Comparison of ENCODE assay signal across 8 cellular contexts in the genomic region with DNA sequence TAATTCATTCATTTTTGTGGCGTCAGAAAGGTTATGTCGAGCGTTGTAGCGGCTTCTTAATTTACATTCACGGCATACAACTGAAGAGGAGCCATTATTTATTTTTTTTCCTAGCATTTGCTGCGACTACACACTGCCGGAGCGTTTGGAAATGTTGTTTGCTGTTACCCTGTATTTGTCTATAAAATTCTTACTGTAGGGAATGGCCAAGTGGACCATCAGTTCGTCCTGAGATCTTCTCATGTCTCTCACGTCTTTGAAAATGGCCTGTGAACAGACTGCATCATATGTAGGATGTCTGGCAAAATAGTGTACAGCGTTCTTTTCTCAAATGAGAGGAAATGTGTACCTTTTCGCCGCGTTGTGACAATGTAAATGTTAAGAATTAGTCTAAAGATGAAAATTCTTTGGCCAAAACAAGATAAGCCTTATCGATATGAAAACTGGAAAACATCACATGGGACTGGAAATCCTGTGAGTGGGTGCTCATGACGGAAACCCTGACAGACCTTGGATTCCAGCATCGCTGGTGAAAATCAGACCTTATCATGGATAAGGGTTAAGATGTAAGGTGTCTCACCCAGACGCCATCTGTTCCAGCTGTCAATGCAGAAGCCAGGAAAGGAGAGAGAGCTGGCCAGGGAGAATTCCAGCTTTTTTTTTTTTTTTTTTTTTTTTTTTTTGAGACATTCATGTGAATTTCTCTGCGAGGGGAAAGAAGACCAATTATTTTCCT. TPM values are rescaled to one million over a fixed set of nuclear protein-coding genes. Genes with fewer than 3 reads are reported as not detected.
DNase-seq lines count a peak whose midpoint lies in the region; ATAC-seq and TF ChIP-seq lines count a peak whose summit lies in the region.

No MANE protein-coding gene starts in this region.

- no peaks in the 10 kb centered on the region for H3K9me3 Mint-ChIP-seq in activated naive CD4-positive, alpha-beta T cell treated with anti-CD3 and anti-CD28 coated beads, Interleukin-2, amount 50 U/mL, for 72 hours

- ATAC-seq in left ventricle myocardium superior (no peak), thoracic aorta (ENCODE audit: insufficient number of reproducible peaks, low FRiP score, low read depth) (no peak), sciatic nerve (no peak)
- ATAC-seq in activated naive CD4-positive, alpha-beta T cell treated with anti-CD3 and anti-CD28 coated beads, Interleukin-2, amount 50 U/mL, for 72 hours = no peak

- H3K36me3 Mint-ChIP-seq in activated naive CD4-positive, alpha-beta T cell treated with anti-CD3 and anti-CD28 coated beads, Interleukin-2, amount 50 U/mL, for 72 hours = peaks cover 32 to 40% of the 10 kb centered on the region in 2 donors

- H3K27me3 ChIP-seq in cardiac muscle cell (no peaks in the 10 kb centered on the region), kidney epithelial cell (ENCODE audit: control insufficient read depth, insufficient read depth, low read length) (no peaks in the 10 kb centered on the region), thoracic aorta (replicated peaks; ENCODE audit: insufficient read depth) (no peaks in the 10 kb centered on the region)

- H3K4me1 ChIP-seq in cardiac muscle cell (ENCODE audit: low read depth) (peaks cover 9% of the 10 kb centered on the region), thoracic aorta (ENCODE audit: control insufficient read depth in 1 of 2, low read depth in 2 of 2) (peaks cover 17 to 20% of the 10 kb centered on the region in 2 donors)

- intact Hi-C loops in left ventricle myocardium superior (cut with micrococcal nuclease) (no loop called here), sciatic nerve (cut with DNase I) (loop anchor here (10.0 kb wide), 1 partner anchor 146 kb away; a partner anchor contains a TSS)

- H3K27ac ChIP-seq in cardiac muscle cell (no peak overlapping the region), thoracic aorta (peak overlapping the region in 1 of 2 donors; percentile 89)

- DNase-seq in cardiac muscle cell (ENCODE audit: low read depth in 1 of 2, low spot score in 1 of 2) = no peak
- DNase-seq in left ventricle myocardium superior = no peak
- no peak for DNase-seq in activated naive CD4-positive, alpha-beta T cell treated with anti-CD3 and anti-CD28 coated beads, Interleukin-2, amount 50 U/mL, for 72 hours (ENCODE audit: low spot score in 2 of 2)
- no peak for DNase-seq in kidney epithelial cell (ENCODE audit: low read depth)
- no peak for DNase-seq in thoracic aorta (ENCODE audit: low spot score)
- DNase-seq in Ammon's horn (ENCODE audit: low spot score) = no peak
- DNase-seq in sciatic nerve (ENCODE audit: low spot score) = no peak
- DNase-seq in epidermal melanocyte (ENCODE audit: insufficient read length, low spot score) = no peak

- TF ChIP-seq CTCF in cardiac muscle cell (IDR thresholded peaks at IDR 0.05; ENCODE audit: low read depth, low read length) (no peak), kidney epithelial cell (IDR thresholded peaks at IDR 0.05; ENCODE audit: insufficient read depth, low read length, poor library complexity, severe bottlenecking) (no peak), thoracic aorta (IDR thresholded peaks at IDR 0.05) (no peak)

- H3K36me3 ChIP-seq in cardiac muscle cell = no peaks in the 10 kb centered on the region
- no peaks in the 10 kb centered on the region for H3K36me3 ChIP-seq in kidney epithelial cell (ENCODE audit: control insufficient read depth, insufficient read depth, low read length)
- no peaks in the 10 kb centered on the region for H3K36me3 ChIP-seq in thoracic aorta

- peak overlapping the region; percentile 99 for H3K4me3 ChIP-seq in cardiac muscle cell
- peak overlapping the region; percentile 58 for H3K4me3 ChIP-seq in kidney epithelial cell (ENCODE audit: low read depth, low read length)
- peak overlapping the region; percentile 86 for H3K4me3 ChIP-seq in thoracic aorta

- H3K27ac Mint-ChIP-seq in activated naive CD4-positive, alpha-beta T cell treated with anti-CD3 and anti-CD28 coated beads, Interleukin-2, amount 50 U/mL, for 72 hours = peak overlapping the region; percentile 91 to 96

- no peaks in the 10 kb centered on the region for H3K9me3 ChIP-seq in cardiac muscle cell (ENCODE audit: low read depth)
- no peaks in the 10 kb centered on the region for H3K9me3 ChIP-seq in thoracic aorta

RNA-seq across cellular contexts. Expression of a gene that starts 1.5 kb away (rescaled TPM):
- total RNA-seq in cardiac muscle cell (13.4 and 19.7 TPM in 2 replicates), left ventricle myocardium superior (11.6 TPM), kidney epithelial cell (32.3 and 34.6 TPM in 2 replicates), thoracic aorta (10 to 100 TPM; 14.5 to 28.7 TPM), sciatic nerve (18.8 TPM)
- 6.3 and 7.6 TPM in 2 replicates for polyA plus RNA-seq in cardiac muscle cell
- 10 to 100 TPM; 54.9 to 97.0 TPM for total RNA-seq in activated naive CD4-positive, alpha-beta T cell treated with anti-CD3 and anti-CD28 coated beads, Interleukin-2, amount 50 U/mL, for 72 hours
